27 cellular contexts compared by ENCODE assay signal in genomic region chr1:54611621-54612020, GRCh38. TPM values are rescaled to one million over a fixed set of nuclear protein-coding genes. Genes with fewer than 3 reads are reported as not detected.
"Had no signal": no experiment of that assay in that cellular context is flagged by ENCODE, and none has a peak within 500 bp of the region (broad histone marks: within the 10 kb centered on the region; RNA-seq: fewer than 3 reads in every experiment).

No MANE protein-coding gene starts in this region.

- ATAC-seq: activated CD8-positive, alpha-beta T cell treated with anti-CD3 and anti-CD28 coated beads, Interleukin-2, amount 10 ng/mL, durations not matched to agents 7 days and 5 days; body of pancreas; esophagus mucosa; sciatic nerve; upper lobe of right lung had no signal

- H3K9me3 Mint-ChIP-seq: activated naive CD4-positive, alpha-beta T cell treated with anti-CD3 and anti-CD28 coated beads, Interleukin-2, amount 50 U/mL, for 24 hours; activated T-helper 1 cell treated with anti-CD3 and anti-CD28 coated beads, Interleukin-12 subunit alpha, Interleukin-12 subunit beta, Interleukin-2, Interleukin-4 antibody, amounts not matched to agents 30 ng/mL and 10 ng/mL and 1 ng/mL, durations not matched to agents 14 hours and 24 hours and 36 hours; nephron had no signal

- H3K27me3 ChIP-seq: body of pancreas, cardiac muscle cell, upper lobe of right lung had no signal

- H3K27ac ChIP-seq: body of pancreas, cardiac muscle cell, thoracic aorta, upper lobe of right lung, WERI-Rb-1 had no signal

- H3K27me3 Mint-ChIP-seq: activated naive CD4-positive, alpha-beta T cell treated with anti-CD3 and anti-CD28 coated beads, Interleukin-2, amount 50 U/mL, for 24 hours had no signal

- H3K36me3 ChIP-seq: cardiac muscle cell, upper lobe of right lung, WERI-Rb-1 had no signal

- DNase-seq: activated CD4-positive, alpha-beta T cell treated with anti-CD3 and anti-CD28 coated beads for 1 hour; activated CD4-positive, alpha-beta T cell treated with anti-CD3 and anti-CD28 coated beads, Interleukin-2, amount 50 U/mL, for 1 hour; activated CD8-positive, alpha-beta T cell treated with anti-CD3 and anti-CD28 coated beads, Interleukin-2, amount 10 ng/mL, durations not matched to agents 7 days and 5 days; activated gamma-delta T cell treated with Interleukin-2 at 50 U/mL for 16 hours; anterior cingulate cortex; body of pancreas; dermis blood vessel endothelial cell; effector memory CD4-positive, alpha-beta T cell; foreskin melanocyte; hippocampal formation; nucleus accumbens; small intestine; stimulated activated CD4-positive, alpha-beta T cell treated with anti-CD3 and anti-CD28 coated beads, Interleukin-4, amount 100 ng/mL, for 1 hour; stimulated activated naive CD4-positive, alpha-beta T cell; T-helper 1 cell; upper lobe of right lung; WERI-Rb-1 had no signal

- H3K4me1 Mint-ChIP-seq: activated naive CD4-positive, alpha-beta T cell treated with anti-CD3 and anti-CD28 coated beads, Interleukin-2, amount 50 U/mL, for 24 hours; nephron had no signal

- H3K27ac Mint-ChIP-seq: activated CD8-positive, alpha-beta T cell treated with anti-CD3 and anti-CD28 coated beads, Interleukin-2, amount 10 ng/mL, durations not matched to agents 7 days and 5 days; activated naive CD4-positive, alpha-beta T cell treated with anti-CD3 and anti-CD28 coated beads, Interleukin-2, amount 50 U/mL, for 24 hours; activated T-helper 1 cell treated with anti-CD3 and anti-CD28 coated beads, Interleukin-12 subunit alpha, Interleukin-12 subunit beta, Interleukin-2, Interleukin-4 antibody, amounts not matched to agents 30 ng/mL and 10 ng/mL and 1 ng/mL, durations not matched to agents 14 hours and 24 hours and 36 hours; nephron had no signal

- H3K4me3 Mint-ChIP-seq: activated CD8-positive, alpha-beta T cell treated with anti-CD3 and anti-CD28 coated beads, Interleukin-2, amount 10 ng/mL, durations not matched to agents 7 days and 5 days; activated naive CD4-positive, alpha-beta T cell treated with anti-CD3 and anti-CD28 coated beads, Interleukin-2, amount 50 U/mL, for 24 hours; activated T-helper 1 cell treated with anti-CD3 and anti-CD28 coated beads, Interleukin-12 subunit alpha, Interleukin-12 subunit beta, Interleukin-2, Interleukin-4 antibody, amounts not matched to agents 30 ng/mL and 10 ng/mL and 1 ng/mL, durations not matched to agents 14 hours and 24 hours and 36 hours; nephron had no signal

- H3K4me1 ChIP-seq: body of pancreas, upper lobe of right lung had no signal

- H3K4me3 ChIP-seq: body of pancreas, cardiac muscle cell, thoracic aorta, upper lobe of right lung had no signal

- H3K9me3 ChIP-seq: body of pancreas, thoracic aorta, upper lobe of right lung had no signal

- H3K36me3 Mint-ChIP-seq: activated naive CD4-positive, alpha-beta T cell treated with anti-CD3 and anti-CD28 coated beads, Interleukin-2, amount 50 U/mL, for 24 hours had no signal

RNA-seq across cellular contexts. Expression of gene FAM151A, which starts 11.7 kb away (rescaled TPM):
- total RNA-seq: activated CD8-positive, alpha-beta T cell treated with anti-CD3 and anti-CD28 coated beads, Interleukin-2, amount 10 ng/mL, durations not matched to agents 7 days and 5 days; activated T-helper 1 cell treated with anti-CD3 and anti-CD28 coated beads, Interleukin-12 subunit alpha, Interleukin-12 subunit beta, Interleukin-2, Interleukin-4 antibody, amounts not matched to agents 30 ng/mL and 10 ng/mL and 1 ng/mL, durations not matched to agents 14 hours and 24 hours and 36 hours; body of pancreas; dermis blood vessel endothelial cell; endothelial cell of umbilical vein; esophagus mucosa; mononuclear cell; myocyte; sciatic nerve; thoracic aorta; upper lobe of right lung had no signal
- polyA plus RNA-seq: endothelial cell of umbilical vein had no signal

RNA-seq across cellular contexts. Expression of gene MROH7, which starts 30.0 kb away (rescaled TPM):
- total RNA-seq: activated CD8-positive, alpha-beta T cell treated with anti-CD3 and anti-CD28 coated beads, Interleukin-2, amount 10 ng/mL, durations not matched to agents 7 days and 5 days; activated T-helper 1 cell treated with anti-CD3 and anti-CD28 coated beads, Interleukin-12 subunit alpha, Interleukin-12 subunit beta, Interleukin-2, Interleukin-4 antibody, amounts not matched to agents 30 ng/mL and 10 ng/mL and 1 ng/mL, durations not matched to agents 14 hours and 24 hours and 36 hours had no signal
